ENCODE assay signal across 7 cellular contexts in genomic region chr5:11392-11791, GRCh38.
DNase-seq lines count a peak whose midpoint lies in the region; ATAC-seq lines count a peak whose summit lies in the region.
"Not testable (repeated sequence)": the region's sequence is repeated elsewhere in the genome, so short reads cannot be mapped to it uniquely, and the experiment has no call there.

No MANE protein-coding gene starts in this region.

- intact Hi-C loops in CD4-positive, alpha-beta memory T cell (cut with micrococcal nuclease); activated CD4-positive, alpha-beta T cell treated with anti-CD3 and anti-CD28 coated beads, Interleukin-2, amount 10 ng/mL, durations not matched to agents 24 days and 14 days (cut with micrococcal nuclease): not testable (repeated sequence)

- CTCF ChIA-PET in CD4-positive, alpha-beta memory T cell (lab: Charles Lee; ENCODE audit: partially characterized antibody) = not testable (repeated sequence)

- H3K4me1 ChIP-seq in CD4-positive, alpha-beta memory T cell (ENCODE audit: insufficient read depth, low read length) = not testable (repeated sequence)

- H3K27me3 ChIP-seq in CD4-positive, alpha-beta memory T cell (ENCODE audit: insufficient read depth, low read length) = not testable (repeated sequence)

- not testable (repeated sequence) for H3K4me3 ChIP-seq in CD4-positive, alpha-beta memory T cell (ENCODE audit: low read length in 2 of 2)

- not testable (repeated sequence) for H3K9me3 ChIP-seq in CD4-positive, alpha-beta memory T cell (ENCODE audit: control insufficient read depth in 1 of 2, low read length in 2 of 2)

- not testable (repeated sequence) for H3K4me1 Mint-ChIP-seq in CD4-positive, alpha-beta memory T cell; activated CD4-positive, alpha-beta T cell treated with anti-CD3 and anti-CD28 coated beads, Interleukin-2, amount 10 ng/mL, durations not matched to agents 24 days and 14 days; activated naive CD8-positive, alpha-beta T cell treated with anti-CD3 and anti-CD28 coated beads for 36 hours; immature natural killer cell; naive B cell; stimulated activated effector memory CD8-positive, alpha-beta T cell treated with anti-CD3 and anti-CD28 coated beads, Interleukin-12 subunit alpha, Interleukin-12 subunit beta, amount 100 ng/mL, for 72 hours

- H3K27ac ChIP-seq in CD4-positive, alpha-beta memory T cell (ENCODE audit: low read depth, low read length) = not testable (repeated sequence)

- H3K36me3 Mint-ChIP-seq in CD4-positive, alpha-beta memory T cell; activated CD4-positive, alpha-beta T cell treated with anti-CD3 and anti-CD28 coated beads, Interleukin-2, amount 10 ng/mL, durations not matched to agents 24 days and 14 days (ENCODE audit: low read depth); activated naive CD8-positive, alpha-beta T cell treated with anti-CD3 and anti-CD28 coated beads for 36 hours; immature natural killer cell; naive B cell; stimulated activated effector memory CD8-positive, alpha-beta T cell treated with anti-CD3 and anti-CD28 coated beads, Interleukin-12 subunit alpha, Interleukin-12 subunit beta, amount 100 ng/mL, for 72 hours: not testable (repeated sequence)

- POLR2A ChIA-PET in CD4-positive, alpha-beta memory T cell (lab: Charles Lee; ENCODE audit: partially characterized antibody) = not testable (repeated sequence)

- H3K36me3 ChIP-seq in CD4-positive, alpha-beta memory T cell (ENCODE audit: insufficient read depth, low read length) = not testable (repeated sequence)

- H3K4me3 Mint-ChIP-seq in CD4-positive, alpha-beta memory T cell; activated CD4-positive, alpha-beta T cell treated with anti-CD3 and anti-CD28 coated beads, Interleukin-2, amount 10 ng/mL, durations not matched to agents 24 days and 14 days; activated naive CD8-positive, alpha-beta T cell treated with anti-CD3 and anti-CD28 coated beads for 36 hours; immature natural killer cell; naive B cell; stimulated activated effector memory CD8-positive, alpha-beta T cell treated with anti-CD3 and anti-CD28 coated beads, Interleukin-12 subunit alpha, Interleukin-12 subunit beta, amount 100 ng/mL, for 72 hours: not testable (repeated sequence)

- H3K27me3 Mint-ChIP-seq in CD4-positive, alpha-beta memory T cell; activated CD4-positive, alpha-beta T cell treated with anti-CD3 and anti-CD28 coated beads, Interleukin-2, amount 10 ng/mL, durations not matched to agents 24 days and 14 days; activated naive CD8-positive, alpha-beta T cell treated with anti-CD3 and anti-CD28 coated beads for 36 hours; immature natural killer cell (ENCODE audit: low read depth in 3 of 3): not testable (repeated sequence)
- H3K27me3 Mint-ChIP-seq in naive B cell = peaks cover 0 to 17% (median 4%) of the 10 kb centered on the region in 3 donors

- H3K9me3 Mint-ChIP-seq in CD4-positive, alpha-beta memory T cell; activated CD4-positive, alpha-beta T cell treated with anti-CD3 and anti-CD28 coated beads, Interleukin-2, amount 10 ng/mL, durations not matched to agents 24 days and 14 days; activated naive CD8-positive, alpha-beta T cell treated with anti-CD3 and anti-CD28 coated beads for 36 hours; immature natural killer cell; naive B cell; stimulated activated effector memory CD8-positive, alpha-beta T cell treated with anti-CD3 and anti-CD28 coated beads, Interleukin-12 subunit alpha, Interleukin-12 subunit beta, amount 100 ng/mL, for 72 hours: not testable (repeated sequence)

- not testable (repeated sequence) for H3K27ac Mint-ChIP-seq in CD4-positive, alpha-beta memory T cell; activated CD4-positive, alpha-beta T cell treated with anti-CD3 and anti-CD28 coated beads, Interleukin-2, amount 10 ng/mL, durations not matched to agents 24 days and 14 days; activated naive CD8-positive, alpha-beta T cell treated with anti-CD3 and anti-CD28 coated beads for 36 hours; immature natural killer cell; naive B cell; stimulated activated effector memory CD8-positive, alpha-beta T cell treated with anti-CD3 and anti-CD28 coated beads, Interleukin-12 subunit alpha, Interleukin-12 subunit beta, amount 100 ng/mL, for 72 hours

- DNase-seq in CD4-positive, alpha-beta memory T cell = peak in 4 of 5 donors; percentile 41 to 60 (median 49)
- peak; percentile 89 for DNase-seq in activated CD4-positive, alpha-beta T cell treated with anti-CD3 and anti-CD28 coated beads, Interleukin-2, amount 10 ng/mL, durations not matched to agents 24 days and 14 days
- DNase-seq in activated naive CD8-positive, alpha-beta T cell treated with anti-CD3 and anti-CD28 coated beads for 36 hours = peak; percentile 36
- peak; percentile 40 for DNase-seq in central memory CD4-positive, alpha-beta T cell
- DNase-seq in immature natural killer cell = peak; percentile 41 to 67 (median 44)
- peak; percentile 21 for DNase-seq in naive B cell
- peak; percentile 61 to 88 for DNase-seq in stimulated activated effector memory CD8-positive, alpha-beta T cell treated with anti-CD3 and anti-CD28 coated beads, Interleukin-12 subunit alpha, Interleukin-12 subunit beta, amount 100 ng/mL, for 72 hours (ENCODE audit: low spot score in 2 of 2)

- not testable (repeated sequence) for ATAC-seq in naive B cell (ENCODE audit: low read depth in 2 of 2); stimulated activated effector memory CD8-positive, alpha-beta T cell treated with anti-CD3 and anti-CD28 coated beads, Interleukin-12 subunit alpha, Interleukin-12 subunit beta, amount 100 ng/mL, for 72 hours

Comparison
In these comparisons a context has a peak if more than half of its experiments do, and no peak if none do; other contexts are left out.
1. DNase-seq: peak in every context shown above with its lines; median percentile 89 in activated CD4-positive, alpha-beta T cell treated with anti-CD3 and anti-CD28 coated beads, Interleukin-2, amount 10 ng/mL, durations not matched to agents 24 days and 14 days; 74 in stimulated activated effector memory CD8-positive, alpha-beta T cell treated with anti-CD3 and anti-CD28 coated beads, Interleukin-12 subunit alpha, Interleukin-12 subunit beta, amount 100 ng/mL, for 72 hours; 49 in CD4-positive, alpha-beta memory T cell; 44 in immature natural killer cell; 40 in central memory CD4-positive, alpha-beta T cell; 36 in activated naive CD8-positive, alpha-beta T cell treated with anti-CD3 and anti-CD28 coated beads for 36 hours; 21 in naive B cell.